Comparison of ENCODE assay signal across 16 cellular contexts in the genomic region with DNA sequence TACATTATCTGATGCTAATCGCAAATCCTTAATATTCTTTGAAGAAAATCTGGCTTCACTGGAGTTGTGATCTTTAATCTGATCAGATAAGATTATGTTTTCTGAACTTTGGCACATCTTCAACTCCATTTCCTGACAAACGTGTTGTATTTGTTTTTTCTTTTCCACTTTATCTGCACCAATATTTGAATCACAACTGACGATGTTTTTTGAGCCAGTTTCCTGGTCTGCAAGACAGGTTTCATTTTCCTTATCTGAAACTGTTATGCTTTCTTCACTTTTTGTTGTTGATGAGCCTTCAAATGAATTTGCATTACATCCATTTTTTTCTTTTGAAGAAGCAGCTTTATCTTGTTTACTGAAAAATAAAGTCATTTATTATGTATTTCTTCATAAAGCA.
"Had no signal": no experiment of that assay in that cellular context is flagged by ENCODE, and none has a peak within 500 bp of the region (broad histone marks: within the 10 kb centered on the region; RNA-seq: fewer than 3 reads in every experiment).

No MANE protein-coding gene starts in this region.

- H3K27ac Mint-ChIP-seq: activated CD4-positive, alpha-beta T cell treated with anti-CD3 and anti-CD28 coated beads, Interleukin-2, amount 10 ng/mL, durations not matched to agents 24 days and 14 days; activated naive CD8-positive, alpha-beta T cell treated with anti-CD3 and anti-CD28 coated beads for 36 hours; activated T-helper 1 cell treated with anti-CD3 and anti-CD28 coated beads, Interleukin-12 subunit alpha, Interleukin-12 subunit beta, Interleukin-2, Interleukin-4 antibody, amounts not matched to agents 30 ng/mL and 10 ng/mL and 1 ng/mL, durations not matched to agents 14 hours and 24 hours and 36 hours; endodermal cell; nephron; stimulated activated memory B cell treated with anti-CD40 and anti-IgM and Interleukin-4, amounts not matched to agents 10 μg/mL and 1 μg/mL and 100 μg/mL, for 72 hours; type B pancreatic cell had no signal

- H3K27me3 Mint-ChIP-seq: activated CD4-positive, alpha-beta T cell treated with anti-CD3 and anti-CD28 coated beads, Interleukin-2, amount 10 ng/mL, durations not matched to agents 24 days and 14 days; activated naive CD8-positive, alpha-beta T cell treated with anti-CD3 and anti-CD28 coated beads for 36 hours; stimulated activated memory B cell treated with anti-CD40 and anti-IgM and Interleukin-4, amounts not matched to agents 10 μg/mL and 1 μg/mL and 100 μg/mL, for 72 hours; type B pancreatic cell had no signal

- H3K9me3 Mint-ChIP-seq: activated CD4-positive, alpha-beta T cell treated with anti-CD3 and anti-CD28 coated beads, Interleukin-2, amount 10 ng/mL, durations not matched to agents 24 days and 14 days; activated naive CD8-positive, alpha-beta T cell treated with anti-CD3 and anti-CD28 coated beads for 36 hours; activated T-helper 1 cell treated with anti-CD3 and anti-CD28 coated beads, Interleukin-12 subunit alpha, Interleukin-12 subunit beta, Interleukin-2, Interleukin-4 antibody, amounts not matched to agents 30 ng/mL and 10 ng/mL and 1 ng/mL, durations not matched to agents 14 hours and 24 hours and 36 hours; endodermal cell; nephron; stimulated activated memory B cell treated with anti-CD40 and anti-IgM and Interleukin-4, amounts not matched to agents 10 μg/mL and 1 μg/mL and 100 μg/mL, for 72 hours; type B pancreatic cell had no signal

- H3K4me3 Mint-ChIP-seq: activated CD4-positive, alpha-beta T cell treated with anti-CD3 and anti-CD28 coated beads, Interleukin-2, amount 10 ng/mL, durations not matched to agents 24 days and 14 days; activated naive CD8-positive, alpha-beta T cell treated with anti-CD3 and anti-CD28 coated beads for 36 hours; activated T-helper 1 cell treated with anti-CD3 and anti-CD28 coated beads, Interleukin-12 subunit alpha, Interleukin-12 subunit beta, Interleukin-2, Interleukin-4 antibody, amounts not matched to agents 30 ng/mL and 10 ng/mL and 1 ng/mL, durations not matched to agents 14 hours and 24 hours and 36 hours; endodermal cell; nephron; stimulated activated memory B cell treated with anti-CD40 and anti-IgM and Interleukin-4, amounts not matched to agents 10 μg/mL and 1 μg/mL and 100 μg/mL, for 72 hours; type B pancreatic cell had no signal

- H3K36me3 Mint-ChIP-seq: type B pancreatic cell had no signal

- DNase-seq: activated CD4-positive, alpha-beta T cell treated with anti-CD3 and anti-CD28 coated beads, Interleukin-2, amount 10 ng/mL, durations not matched to agents 24 days and 14 days; activated naive CD8-positive, alpha-beta T cell treated with anti-CD3 and anti-CD28 coated beads for 36 hours; amygdala; body of pancreas; dorsolateral prefrontal cortex; endodermal cell; posterior cingulate gyrus; spleen; stimulated activated CD4-positive, alpha-beta T cell treated with anti-CD3 and anti-CD28 coated beads, Interleukin-4, amount 100 ng/mL, for 4 hours; testis had no signal

- FAIRE-seq: colon, frontal cortex had no signal

- ATAC-seq: body of pancreas; stimulated activated memory B cell treated with anti-CD40 and anti-IgM and Interleukin-4, amounts not matched to agents 10 μg/mL and 1 μg/mL and 100 μg/mL, for 72 hours had no signal

- H3K4me1 Mint-ChIP-seq: activated CD4-positive, alpha-beta T cell treated with anti-CD3 and anti-CD28 coated beads, Interleukin-2, amount 10 ng/mL, durations not matched to agents 24 days and 14 days; endodermal cell; nephron; stimulated activated memory B cell treated with anti-CD40 and anti-IgM and Interleukin-4, amounts not matched to agents 10 μg/mL and 1 μg/mL and 100 μg/mL, for 72 hours had no signal
